In the genomic region with DNA sequence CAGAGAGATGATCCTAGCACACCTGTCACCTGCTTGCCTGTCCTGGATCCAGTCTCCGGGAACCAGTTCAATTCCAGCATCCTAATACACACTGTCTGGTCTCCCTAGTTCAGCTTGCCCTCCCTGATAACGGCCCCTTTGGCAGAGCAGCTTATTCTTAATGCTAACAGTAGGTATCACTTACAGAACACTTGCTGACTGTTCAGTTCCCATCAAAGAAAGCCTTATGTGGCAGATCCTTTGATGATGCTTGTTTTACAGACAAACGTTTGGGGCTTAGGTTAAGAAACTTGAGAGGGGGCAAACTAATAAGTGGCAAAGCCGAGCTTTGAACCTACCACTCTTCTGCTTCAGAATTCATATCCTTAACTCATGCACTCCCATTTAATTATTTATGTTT, we compare ENCODE assay signal across 1 cellular context.
TF ChIP-seq lines count a peak whose summit lies in the region.

No MANE protein-coding gene starts in this region.

TF ChIP-seq in HCT116, 20 proteins besides CTCF, POLR2A, EP300 and RAD21 (continued from another document):
- TF ChIP-seq, protein P1, sequence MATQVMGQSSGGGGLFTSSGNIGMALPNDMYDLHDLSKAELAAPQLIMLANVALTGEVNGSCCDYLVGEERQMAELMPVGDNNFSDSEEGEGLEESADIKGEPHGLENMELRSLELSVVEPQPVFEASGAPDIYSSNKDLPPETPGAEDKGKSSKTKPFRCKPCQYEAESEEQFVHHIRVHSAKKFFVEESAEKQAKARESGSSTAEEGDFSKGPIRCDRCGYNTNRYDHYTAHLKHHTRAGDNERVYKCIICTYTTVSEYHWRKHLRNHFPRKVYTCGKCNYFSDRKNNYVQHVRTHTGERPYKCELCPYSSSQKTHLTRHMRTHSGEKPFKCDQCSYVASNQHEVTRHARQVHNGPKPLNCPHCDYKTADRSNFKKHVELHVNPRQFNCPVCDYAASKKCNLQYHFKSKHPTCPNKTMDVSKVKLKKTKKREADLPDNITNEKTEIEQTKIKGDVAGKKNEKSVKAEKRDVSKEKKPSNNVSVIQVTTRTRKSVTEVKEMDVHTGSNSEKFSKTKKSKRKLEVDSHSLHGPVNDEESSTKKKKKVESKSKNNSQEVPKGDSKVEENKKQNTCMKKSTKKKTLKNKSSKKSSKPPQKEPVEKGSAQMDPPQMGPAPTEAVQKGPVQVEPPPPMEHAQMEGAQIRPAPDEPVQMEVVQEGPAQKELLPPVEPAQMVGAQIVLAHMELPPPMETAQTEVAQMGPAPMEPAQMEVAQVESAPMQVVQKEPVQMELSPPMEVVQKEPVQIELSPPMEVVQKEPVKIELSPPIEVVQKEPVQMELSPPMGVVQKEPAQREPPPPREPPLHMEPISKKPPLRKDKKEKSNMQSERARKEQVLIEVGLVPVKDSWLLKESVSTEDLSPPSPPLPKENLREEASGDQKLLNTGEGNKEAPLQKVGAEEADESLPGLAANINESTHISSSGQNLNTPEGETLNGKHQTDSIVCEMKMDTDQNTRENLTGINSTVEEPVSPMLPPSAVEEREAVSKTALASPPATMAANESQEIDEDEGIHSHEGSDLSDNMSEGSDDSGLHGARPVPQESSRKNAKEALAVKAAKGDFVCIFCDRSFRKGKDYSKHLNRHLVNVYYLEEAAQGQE (IDR thresholded peaks at IDR 0.05; ENCODE audit: low read depth): no peak
